In genomic region chr1:47997289-47998200, GRCh38 we compare ENCODE assay signal across 8 cellular contexts. TPM values are rescaled to one million over a fixed set of nuclear protein-coding genes. Genes with fewer than 3 reads are reported as not detected.
DNase-seq lines count a peak whose midpoint lies in the region; ATAC-seq and TF ChIP-seq lines count a peak whose summit lies in the region.

Gene TRABD2B, minus strand, starts transcription at chr1:47997385.

- H3K4me3 ChIP-seq in left ventricle myocardium inferior (peak within 1 kb of the TSS; percentile 73), upper lobe of left lung (peak within 1 kb of the TSS; percentile 30 to 57 (median 49))

- H3K9me3 Mint-ChIP-seq in activated naive CD8-positive, alpha-beta T cell treated with anti-CD3 and anti-CD28 coated beads, Interleukin-2, amount 50 U/mL, for 24 hours: no peaks in the 10 kb centered on the region

- no peak for TF ChIP-seq POLR2A in upper lobe of left lung (IDR thresholded peaks at IDR 0.05)

- peak; percentile 96 for TF ChIP-seq CTCF in left ventricle myocardium inferior (IDR thresholded peaks at IDR 0.05; ENCODE audit: borderline replicate concordance)
- peak; percentile 89 to 99 (median 94) for TF ChIP-seq CTCF in upper lobe of left lung (IDR thresholded peaks at IDR 0.05)

- no peak for TF ChIP-seq EP300 in upper lobe of left lung (IDR thresholded peaks at IDR 0.05)

- H3K27me3 ChIP-seq in left ventricle myocardium inferior (ENCODE audit: low read depth) (peaks cover 84% of the 10 kb centered on the region), upper lobe of left lung (peaks cover 0 to 17% (median 11%) of the 10 kb centered on the region in 4 donors)

- H3K4me3 Mint-ChIP-seq in activated naive CD8-positive, alpha-beta T cell treated with anti-CD3 and anti-CD28 coated beads, Interleukin-2, amount 50 U/mL, for 24 hours: peak within 1 kb of the TSS; percentile 66

- intact Hi-C loops in left ventricle myocardium inferior (cut with micrococcal nuclease): loop anchor here (10.0 kb wide), 3 partner anchors 67 to 253 kb away; no protein-coding TSS in a partner anchor
- intact Hi-C loops in posterior vena cava (cut with DNase I): loop anchor here in 1 of 2 donors (5.0 to 10.0 kb wide), 2 partner anchors 60 to 213 kb away; no protein-coding TSS in a partner anchor

- H3K9me3 ChIP-seq in left ventricle myocardium inferior (replicated peaks) (no peaks in the 10 kb centered on the region), upper lobe of left lung (no peaks in the 10 kb centered on the region)

- no peak within 1 kb of the TSS for H3K27ac Mint-ChIP-seq in activated naive CD8-positive, alpha-beta T cell treated with anti-CD3 and anti-CD28 coated beads, Interleukin-2, amount 50 U/mL, for 24 hours

- ATAC-seq in GM21360 (IDR thresholded peaks at IDR 0.05; ENCODE audit: unreplicated experiment) (peak; percentile 91), upper lobe of left lung (ENCODE audit: low FRiP score in 2 of 2) (peak; percentile 82 to 93)
- ATAC-seq in activated naive CD8-positive, alpha-beta T cell treated with anti-CD3 and anti-CD28 coated beads, Interleukin-2, amount 50 U/mL, for 24 hours: peak; percentile 69

- 6 to 10% methylated on average over 32 to 43 of the region's 86 CpGs for WGBS in upper lobe of left lung, 2 donors

- H3K4me1 ChIP-seq in left ventricle myocardium inferior: peaks cover 22% of the 10 kb centered on the region
- peaks cover 7 to 17% (median 10%) of the 10 kb centered on the region in 4 donors for H3K4me1 ChIP-seq in upper lobe of left lung

- peaks cover 6% of the 10 kb centered on the region for H3K4me1 Mint-ChIP-seq in activated naive CD8-positive, alpha-beta T cell treated with anti-CD3 and anti-CD28 coated beads, Interleukin-2, amount 50 U/mL, for 24 hours

- no peaks in the 10 kb centered on the region for H3K36me3 Mint-ChIP-seq in activated naive CD8-positive, alpha-beta T cell treated with anti-CD3 and anti-CD28 coated beads, Interleukin-2, amount 50 U/mL, for 24 hours (ENCODE audit: low read depth)

- H3K36me3 ChIP-seq in left ventricle myocardium inferior (no peaks in the 10 kb centered on the region), upper lobe of left lung (no peaks in the 10 kb centered on the region)

- peaks cover 51% of the 10 kb centered on the region for H3K27me3 Mint-ChIP-seq in activated naive CD8-positive, alpha-beta T cell treated with anti-CD3 and anti-CD28 coated beads, Interleukin-2, amount 50 U/mL, for 24 hours

- DNase-seq in CMK (ENCODE audit: low read depth): peak; percentile 21
- DNase-seq in HUDEP-2 (lab: John Stamatoyannopoulos, UW; ENCODE audit: unreplicated experiment in 76 of 76): peak in 53 of 76 experiments; percentile 4 to 69 (median 25)
- peak; percentile 28 for DNase-seq in SKM-1 (lab: John Stamatoyannopoulos, UW; ENCODE audit: unreplicated experiment)
- peak; percentile 77 for DNase-seq in activated naive CD8-positive, alpha-beta T cell treated with anti-CD3 and anti-CD28 coated beads, Interleukin-2, amount 50 U/mL, for 24 hours
- DNase-seq in left ventricle myocardium inferior: peak; percentile 82
- DNase-seq in posterior vena cava (ENCODE audit: low spot score): peak; percentile 95
- DNase-seq in upper lobe of left lung: peak; percentile 68 to 96

- peak within 1 kb of the TSS; percentile 74 for H3K27ac ChIP-seq in left ventricle myocardium inferior (replicated peaks)
- peak within 1 kb of the TSS in 3 of 4 donors; percentile 49 to 67 (median 53) for H3K27ac ChIP-seq in upper lobe of left lung

RNA-seq across cellular contexts. Expression of gene TRABD2B, which starts in this region (rescaled TPM):
- total RNA-seq in left ventricle myocardium inferior: 1.4 TPM
- total RNA-seq in posterior vena cava: 10 to 100 TPM; 10.5 to 16.4 TPM
- 1 to 10 TPM in 2 of 6 donors, under 1 TPM in 4; under 0.01 to 2.1 (median 0.62) TPM for total RNA-seq in upper lobe of left lung

Comparison
In these comparisons a context has a peak if more than half of its experiments do, and no peak if none do; other contexts are left out.
1. Peak in every context shown above with its lines: DNase-seq, ATAC-seq, H3K4me3 ChIP-seq and H3K27ac ChIP-seq.
2. DNase-seq: peak in every context shown above with its lines; median percentile 95 in posterior vena cava; 82 in left ventricle myocardium inferior; 82 in upper lobe of left lung; 77 in activated naive CD8-positive, alpha-beta T cell treated with anti-CD3 and anti-CD28 coated beads, Interleukin-2, amount 50 U/mL, for 24 hours; 28 in SKM-1; 25 in HUDEP-2; 21 in CMK.